8 cellular contexts compared by ENCODE assay signal in genomic region chr17:10618202-10618635, GRCh38. TPM values are rescaled to one million over a fixed set of nuclear protein-coding genes. Genes with fewer than 3 reads are reported as not detected.
DNase-seq lines count a peak whose midpoint lies in the region; ATAC-seq and TF ChIP-seq lines count a peak whose summit lies in the region.

No MANE protein-coding gene starts in this region.

- peak; percentile 74 for DNase-seq in ELR (ENCODE audit: low read depth)
- peak; percentile 80 for DNase-seq in MG63
- peak; percentile 44 for DNase-seq in astrocyte of the cerebellum (ENCODE audit: low read depth)
- peak; percentile 63 for DNase-seq in iPS DF 19.7 (ENCODE audit: low read depth, low spot score)
- DNase-seq in smooth muscle cell of the brain vasculature (ENCODE audit: low read depth, low spot score) = peak; percentile 35

- H3K9me3 ChIP-seq in MG63 = no peaks in the 10 kb centered on the region

- H3K9me3 Mint-ChIP-seq in T-helper 1 cell treated with Interleukin-12 subunit alpha and Interleukin-12 subunit beta and Interleukin-4 antibody, amounts not matched to agents 30 μg/mL and 1 μg/mL, for 36 hours = no peaks in the 10 kb centered on the region

- ATAC-seq in GM21723 (IDR thresholded peaks at IDR 0.05; ENCODE audit: unreplicated experiment) (peak; percentile 85), HG03039 (IDR thresholded peaks at IDR 0.05; ENCODE audit: unreplicated experiment) (no peak)

- H3K27ac Mint-ChIP-seq in T-helper 1 cell treated with Interleukin-12 subunit alpha and Interleukin-12 subunit beta and Interleukin-4 antibody, amounts not matched to agents 30 μg/mL and 1 μg/mL, for 36 hours = peak overlapping the region; percentile 36

- H3K36me3 Mint-ChIP-seq in T-helper 1 cell treated with Interleukin-12 subunit alpha and Interleukin-12 subunit beta and Interleukin-4 antibody, amounts not matched to agents 30 μg/mL and 1 μg/mL, for 36 hours (ENCODE audit: low read depth) = no peaks in the 10 kb centered on the region

- H3K4me3 ChIP-seq in MG63 (no peak overlapping the region), astrocyte of the cerebellum (ENCODE audit: low read depth, low read length) (no peak overlapping the region)

- TF ChIP-seq CTCF in astrocyte of the cerebellum (IDR thresholded peaks at IDR 0.05; ENCODE audit: low read depth, low read length, missing control alignments) = peak; percentile 96

- no peak overlapping the region for H3K4me3 Mint-ChIP-seq in T-helper 1 cell treated with Interleukin-12 subunit alpha and Interleukin-12 subunit beta and Interleukin-4 antibody, amounts not matched to agents 30 μg/mL and 1 μg/mL, for 36 hours

- H3K27me3 ChIP-seq in MG63 = no peaks in the 10 kb centered on the region

- H3K4me1 Mint-ChIP-seq in T-helper 1 cell treated with Interleukin-12 subunit alpha and Interleukin-12 subunit beta and Interleukin-4 antibody, amounts not matched to agents 30 μg/mL and 1 μg/mL, for 36 hours (ENCODE audit: low read depth) = peaks cover 2% of the 10 kb centered on the region

- H3K36me3 ChIP-seq in MG63 = no peaks in the 10 kb centered on the region

- in situ Hi-C loops in astrocyte of the cerebellum (cut with HindIII; ENCODE audit: low sequenced_read_pairs) = loop anchor here (25.0 kb wide), 1 partner anchor 306 kb away; no protein-coding TSS in a partner anchor

- H3K27me3 Mint-ChIP-seq in T-helper 1 cell treated with Interleukin-12 subunit alpha and Interleukin-12 subunit beta and Interleukin-4 antibody, amounts not matched to agents 30 μg/mL and 1 μg/mL, for 36 hours (ENCODE audit: low read depth) = no peaks in the 10 kb centered on the region

RNA-seq across cellular contexts. Expression of gene MYH3, which starts 38.9 kb away (rescaled TPM):
- total RNA-seq in MG63 (2014; rRNA removed; shearing (Covaris generic); ENCODE audit: low replicate concordance) = 0.02 and 1.2 TPM in 2 replicates
